Comparison of ENCODE assay signal across 8 cellular contexts in the genomic region with DNA sequence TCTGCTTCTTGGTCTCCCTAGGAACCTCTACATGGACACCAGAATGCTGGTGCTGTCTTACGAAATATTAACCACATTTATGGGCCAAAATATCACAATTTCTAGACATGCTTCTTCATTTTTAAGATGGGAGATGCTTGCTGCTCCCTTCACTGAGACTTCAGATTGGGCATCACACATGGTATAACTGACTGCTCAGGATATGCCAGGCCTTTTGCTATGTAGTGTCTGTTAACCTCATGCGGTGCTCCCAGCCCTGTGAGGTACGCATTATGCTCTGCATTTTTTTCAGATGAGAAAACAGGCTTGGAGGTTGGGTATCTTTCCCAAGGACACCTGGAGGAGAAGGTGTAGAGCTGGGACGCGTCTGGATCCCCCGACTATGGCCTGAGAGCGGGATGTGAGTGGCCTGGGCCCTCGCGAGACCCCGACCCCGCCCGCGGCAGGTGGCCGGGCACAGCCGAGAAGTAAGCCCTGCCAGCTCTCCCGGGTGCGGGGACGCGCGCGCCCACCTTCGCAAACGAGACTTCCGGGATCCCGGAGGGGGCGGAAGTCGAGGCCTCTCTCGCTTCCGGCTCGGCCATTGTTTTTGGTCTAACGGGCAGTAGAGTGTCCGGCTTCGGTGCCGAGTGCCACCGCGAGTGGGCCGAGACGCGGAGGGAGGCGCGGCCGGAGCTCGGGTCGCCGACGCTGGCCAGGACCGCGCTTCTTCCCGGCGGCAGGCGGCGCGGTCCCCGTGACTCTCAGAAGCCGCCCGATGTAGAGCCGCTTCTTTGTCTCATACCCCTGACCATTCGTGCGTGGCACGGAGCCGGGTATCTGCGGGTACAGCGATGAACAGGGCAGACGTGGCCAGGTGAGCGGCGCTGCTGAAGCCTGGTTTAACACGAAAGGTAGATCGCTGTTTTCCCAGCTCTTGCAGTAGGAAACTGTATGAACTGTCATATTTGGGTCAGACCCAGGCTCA. TPM values are rescaled to one million over a fixed set of nuclear protein-coding genes. Genes with fewer than 3 reads are reported as not detected.
DNase-seq lines count a peak whose midpoint lies in the region; ATAC-seq, FAIRE-seq and TF ChIP-seq lines count a peak whose summit lies in the region.

TSS of gene ZKSCAN7 (plus strand) at position 568 of the 967 bp plus-strand sequence. CDS start 1,855 bp downstream, outside the sequence.

- TF ChIP-seq CTCF in astrocyte (IDR thresholded peaks at IDR 0.05; ENCODE audit: insufficient read depth, low read depth, low read length), result no peak
- TF ChIP-seq CTCF in psoas muscle (IDR thresholded peaks at IDR 0.05), result no peak

- peaks cover 29% of the 10 kb centered on the region for H3K9me3 Mint-ChIP-seq in T-helper 1 cell treated with Interleukin-12 subunit alpha and Interleukin-12 subunit beta and Interleukin-4 antibody, amounts not matched to agents 30 μg/mL and 1 μg/mL, for 36 hours
- H3K9me3 Mint-ChIP-seq in astrocyte (ENCODE audit: unreplicated experiment), result peaks cover 13% of the 10 kb centered on the region

- H3K79me2 ChIP-seq in astrocyte (ENCODE audit: insufficient read depth, low read length), result peaks cover 8% of the 10 kb centered on the region

- H3K9me3 ChIP-seq in astrocyte (ENCODE audit: insufficient read depth, low read depth, low read length), result no peaks in the 10 kb centered on the region
- H3K9me3 ChIP-seq in psoas muscle, result no peaks in the 10 kb centered on the region

- H2AFZ ChIP-seq in astrocyte (ENCODE audit: low read depth, low read length), result peak within 1 kb of the TSS; percentile 98

- H3K27me3 Mint-ChIP-seq in T-helper 1 cell treated with Interleukin-12 subunit alpha and Interleukin-12 subunit beta and Interleukin-4 antibody, amounts not matched to agents 30 μg/mL and 1 μg/mL, for 36 hours (ENCODE audit: low read depth), result no peaks in the 10 kb centered on the region
- H3K27me3 Mint-ChIP-seq in astrocyte (ENCODE audit: low read depth, unreplicated experiment), result peaks cover 27% of the 10 kb centered on the region

- no peaks in the 10 kb centered on the region for H4K20me1 ChIP-seq in astrocyte (ENCODE audit: insufficient read depth, low read length)

- H3K36me3 Mint-ChIP-seq in T-helper 1 cell treated with Interleukin-12 subunit alpha and Interleukin-12 subunit beta and Interleukin-4 antibody, amounts not matched to agents 30 μg/mL and 1 μg/mL, for 36 hours (ENCODE audit: low read depth), result peaks cover 7% of the 10 kb centered on the region
- peaks cover 14% of the 10 kb centered on the region for H3K36me3 Mint-ChIP-seq in astrocyte (ENCODE audit: low read depth, unreplicated experiment)

- H3K9ac ChIP-seq in astrocyte (ENCODE audit: low read length), result peak within 1 kb of the TSS; percentile 85

- intact Hi-C loops in psoas muscle (cut with DNase I), result no loop called here

- H3K4me3 ChIP-seq in astrocyte (ENCODE audit: insufficient read depth, low read depth, low read length), result peak within 1 kb of the TSS; percentile 89
- peak within 1 kb of the TSS; percentile 71 for H3K4me3 ChIP-seq in psoas muscle
- peak within 1 kb of the TSS; percentile 55 for H3K4me3 ChIP-seq in urinary bladder (ENCODE audit: low read depth, low read length)

- H3K4me3 Mint-ChIP-seq in T-helper 1 cell treated with Interleukin-12 subunit alpha and Interleukin-12 subunit beta and Interleukin-4 antibody, amounts not matched to agents 30 μg/mL and 1 μg/mL, for 36 hours, result peak within 1 kb of the TSS; percentile 84
- peak within 1 kb of the TSS; percentile 92 for H3K4me3 Mint-ChIP-seq in astrocyte (ENCODE audit: unreplicated experiment)

- FAIRE-seq in astrocyte (lab: Jason Lieb, UNC), result no peak

- DNase-seq in DMS53 (lab: John Stamatoyannopoulos, UW), result peak; percentile 58
- no peak for DNase-seq in DMS53 treated with DMSO at 0.1 percent for 48 hours (lab: John Stamatoyannopoulos, UW; ENCODE audit: unreplicated experiment)
- DNase-seq in astrocyte (ENCODE audit: low read depth), result peak; percentile 45
- DNase-seq in hepatic stellate cell (ENCODE audit: low spot score), result peak; percentile 71
- peak; percentile 64 to 75 for DNase-seq in psoas muscle

- H3K36me3 ChIP-seq in astrocyte (ENCODE audit: insufficient read depth, low read length), result peaks cover 3% of the 10 kb centered on the region
- peaks cover 0 to 10% of the 10 kb centered on the region in 2 donors for H3K36me3 ChIP-seq in psoas muscle (ENCODE audit: insufficient read depth in 1 of 2, low read depth in 1 of 2)
- H3K36me3 ChIP-seq in urinary bladder (ENCODE audit: insufficient read depth), result peaks cover 2% of the 10 kb centered on the region

- H3K27me3 ChIP-seq in astrocyte (ENCODE audit: insufficient read depth, low read length), result no peaks in the 10 kb centered on the region
- peaks cover 0 to 2% (median 0%) of the 10 kb centered on the region in 3 donors for H3K27me3 ChIP-seq in psoas muscle (ENCODE audit: insufficient read depth in 3 of 3, low read length in 2 of 3)

- peaks cover 7% of the 10 kb centered on the region for H3K4me1 ChIP-seq in astrocyte (ENCODE audit: insufficient read depth, low read length)
- peaks cover 7% of the 10 kb centered on the region for H3K4me1 ChIP-seq in psoas muscle
- no peaks in the 10 kb centered on the region for H3K4me1 ChIP-seq in urinary bladder (ENCODE audit: insufficient read depth)

- peak; percentile 67 for ATAC-seq in HG03159 (IDR thresholded peaks at IDR 0.05; ENCODE audit: unreplicated experiment)
- ATAC-seq in psoas muscle, result peak; percentile 64 to 91 (median 80)

- H3K27ac Mint-ChIP-seq in T-helper 1 cell treated with Interleukin-12 subunit alpha and Interleukin-12 subunit beta and Interleukin-4 antibody, amounts not matched to agents 30 μg/mL and 1 μg/mL, for 36 hours, result peak within 1 kb of the TSS; percentile 60
- peak within 1 kb of the TSS; percentile 6 for H3K27ac Mint-ChIP-seq in astrocyte (ENCODE audit: unreplicated experiment)

- 4% methylated on average over 60 to 68 of the region's 68 CpGs for WGBS in psoas muscle, 3 donors
- 3% methylated on average over 68 of the region's 68 CpGs for WGBS in urinary bladder

- H3K4me2 ChIP-seq in astrocyte (ENCODE audit: low read length), result peak within 1 kb of the TSS; percentile 90

- H3K4me1 Mint-ChIP-seq in T-helper 1 cell treated with Interleukin-12 subunit alpha and Interleukin-12 subunit beta and Interleukin-4 antibody, amounts not matched to agents 30 μg/mL and 1 μg/mL, for 36 hours (ENCODE audit: low read depth), result peaks cover 14% of the 10 kb centered on the region
- peaks cover 7% of the 10 kb centered on the region for H3K4me1 Mint-ChIP-seq in astrocyte (ENCODE audit: low read depth, unreplicated experiment)

- peak within 1 kb of the TSS; percentile 53 for H3K27ac ChIP-seq in astrocyte (ENCODE audit: low read depth, low read length)
- peak within 1 kb of the TSS; percentile 41 for H3K27ac ChIP-seq in psoas muscle
- no peak within 1 kb of the TSS for H3K27ac ChIP-seq in urinary bladder (ENCODE audit: low read depth)

RNA-seq across cellular contexts. Expression of gene ZKSCAN7, which starts in this region (rescaled TPM):
- total RNA-seq in astrocyte (4.8 and 5.7 TPM in 2 replicates), psoas muscle (1 to 10 TPM in 3 of 4 donors, under 1 TPM in 1; 0.99 to 2.1 (median 1.2) TPM), urinary bladder (19.5 TPM)
- polyA plus RNA-seq in psoas muscle (under 1 TPM; 0.59 to 0.95 (median 0.79) TPM), urinary bladder (3.7 TPM)
